ENCODE assay signal across 27 cellular contexts in the genomic region with DNA sequence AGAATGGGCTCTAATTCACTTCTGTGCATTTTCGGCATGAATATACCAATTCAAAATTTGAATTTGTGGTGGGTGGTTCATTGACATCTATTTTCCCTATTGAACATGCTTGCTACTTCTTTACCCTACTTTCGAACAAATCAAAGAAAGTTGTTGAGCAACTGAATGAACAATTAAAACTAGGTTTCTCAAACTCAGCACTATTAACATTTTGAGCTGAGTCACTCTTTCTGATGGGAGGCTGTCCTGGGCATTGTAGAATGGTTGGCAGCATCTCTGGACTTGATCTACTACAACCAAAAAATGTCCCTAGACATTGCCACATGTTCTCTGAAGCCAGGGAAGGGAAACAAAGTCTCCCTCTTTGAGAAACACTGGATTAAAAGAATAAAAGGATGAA.
"Had no signal": no experiment of that assay in that cellular context is flagged by ENCODE, and none has a peak within 500 bp of the region (broad histone marks: within the 10 kb centered on the region; RNA-seq: fewer than 3 reads in every experiment).

No MANE protein-coding gene starts in this region.

- FAIRE-seq: kidney had no signal

- H3K9ac ChIP-seq: neural progenitor cell had no signal

- H3K4me2 ChIP-seq: hepatocyte, neural progenitor cell had no signal

- ATAC-seq: foreskin keratinocyte; gastroesophageal sphincter; heart left ventricle; left lobe of liver; naive thymus-derived CD4-positive, alpha-beta T cell; psoas muscle; right cardiac atrium; stimulated activated memory B cell treated with anti-CD40 and anti-IgM and Interleukin-4, amounts not matched to agents 10 μg/mL and 1 μg/mL and 100 μg/mL, for 72 hours; stimulated activated naive CD8-positive, alpha-beta T cell treated with anti-CD3 and anti-CD28 coated beads, Interleukin-15, Interleukin-2, amounts not matched to agents 100 U/mL and 50 U/mL, for 24 hours had no signal

- H3K79me2 ChIP-seq: hepatocyte had no signal

- H2AFZ ChIP-seq: hepatocyte, neural progenitor cell had no signal

- H3K27me3 ChIP-seq: colonic mucosa, gastroesophageal sphincter, heart left ventricle, hepatocyte, neural progenitor cell, spleen, testis, tibial artery, upper lobe of left lung, uterus had no signal

- H3K27ac ChIP-seq: colonic mucosa, foreskin keratinocyte, gastroesophageal sphincter, heart left ventricle, hepatocyte, neural progenitor cell, psoas muscle, skin epidermis, spleen, testis, tibial artery, upper lobe of left lung, uterus had no signal

- H3K4me3 ChIP-seq: colonic mucosa, gastroesophageal sphincter, heart left ventricle, hepatocyte, lung, neural progenitor cell, psoas muscle, skin epidermis, spleen, testis, tibial artery, upper lobe of left lung, uterus had no signal

- H3K36me3 ChIP-seq: colonic mucosa, gastroesophageal sphincter, heart left ventricle, neural progenitor cell, spleen, tibial artery, upper lobe of left lung, uterus had no signal

- DNase-seq: colonic mucosa; effector CD8-positive, alpha-beta T cell; endodermal cell; erythroblast; foreskin keratinocyte; heart left ventricle; kidney; mesenchymal stem cell; midbrain; naive thymus-derived CD4-positive, alpha-beta T cell; psoas muscle; right cardiac atrium; spleen; stimulated activated CD4-positive, alpha-beta T cell treated with anti-CD3 and anti-CD28 coated beads, Interleukin-4, amount 100 ng/mL, for 4 hours; stimulated activated naive CD8-positive, alpha-beta T cell treated with anti-CD3 and anti-CD28 coated beads, Interleukin-15, Interleukin-2, amounts not matched to agents 100 U/mL and 50 U/mL, for 24 hours; substantia nigra; testis; tibial artery; upper lobe of left lung; uterus had no signal

- H3K4me1 ChIP-seq: colonic mucosa, gastroesophageal sphincter, neural progenitor cell, psoas muscle, testis, uterus had no signal

- H3K9me3 ChIP-seq: colonic mucosa, gastroesophageal sphincter, heart left ventricle, psoas muscle, spleen, testis, tibial artery, upper lobe of left lung, uterus had no signal
